In genomic region chr5:100165309-100165708, GRCh38 we compare ENCODE assay signal across 14 cellular contexts.
DNase-seq lines count a peak whose midpoint lies in the region; ATAC-seq lines count a peak whose summit lies in the region.
"Had no signal": no experiment of that assay in that cellular context is flagged by ENCODE, and none has a peak within 500 bp of the region (broad histone marks: within the 10 kb centered on the region; RNA-seq: fewer than 3 reads in every experiment).

No MANE protein-coding gene starts in this region.

- no peak overlapping the region for H3K27ac Mint-ChIP-seq in activated CD4-positive, alpha-beta T cell treated with anti-CD3 and anti-CD28 coated beads for 36 hours
- H3K27ac Mint-ChIP-seq: activated CD4-positive, alpha-beta memory T cell treated with anti-CD3 and anti-CD28 coated beads for 36 hours; B cell had no signal

- H3K9me3 Mint-ChIP-seq in activated CD4-positive, alpha-beta T cell treated with anti-CD3 and anti-CD28 coated beads for 36 hours (ENCODE audit: low read depth), result peaks cover 10% of the 10 kb centered on the region

- ATAC-seq in GM18511 (IDR thresholded peaks at IDR 0.05; ENCODE audit: unreplicated experiment) (peak; percentile 100), GM21367 (IDR thresholded peaks at IDR 0.05; ENCODE audit: unreplicated experiment) (peak; percentile 100), HG02970 (IDR thresholded peaks at IDR 0.05; ENCODE audit: low FRiP score, unreplicated experiment) (peak; percentile 100), HG03571 (IDR thresholded peaks at IDR 0.05; ENCODE audit: unreplicated experiment) (peak; percentile 100)
- no peak for ATAC-seq in activated CD4-positive, alpha-beta T cell treated with anti-CD3 and anti-CD28 coated beads for 36 hours
- ATAC-seq: gastroesophageal sphincter, left cardiac atrium had no signal

- H3K27me3 Mint-ChIP-seq in activated CD4-positive, alpha-beta T cell treated with anti-CD3 and anti-CD28 coated beads for 36 hours, result no peaks in the 10 kb centered on the region
- H3K27me3 Mint-ChIP-seq: activated CD4-positive, alpha-beta memory T cell treated with anti-CD3 and anti-CD28 coated beads for 36 hours; B cell had no signal

- no peak overlapping the region for H3K4me3 Mint-ChIP-seq in activated CD4-positive, alpha-beta T cell treated with anti-CD3 and anti-CD28 coated beads for 36 hours
- H3K4me3 Mint-ChIP-seq: activated CD4-positive, alpha-beta memory T cell treated with anti-CD3 and anti-CD28 coated beads for 36 hours; B cell had no signal

- no peaks in the 10 kb centered on the region for H3K4me1 Mint-ChIP-seq in activated CD4-positive, alpha-beta T cell treated with anti-CD3 and anti-CD28 coated beads for 36 hours
- H3K4me1 Mint-ChIP-seq: B cell had no signal

- POLR2A ChIA-PET in activated CD4-positive, alpha-beta T cell treated with anti-CD3 and anti-CD28 coated beads for 36 hours (lab: Charles Lee), result no interaction called here

- H3K36me3 Mint-ChIP-seq in activated CD4-positive, alpha-beta T cell treated with anti-CD3 and anti-CD28 coated beads for 36 hours (ENCODE audit: low read depth), result no peaks in the 10 kb centered on the region
- H3K36me3 Mint-ChIP-seq: activated CD4-positive, alpha-beta memory T cell treated with anti-CD3 and anti-CD28 coated beads for 36 hours had no signal

- CTCF ChIA-PET in activated CD4-positive, alpha-beta T cell treated with anti-CD3 and anti-CD28 coated beads for 36 hours (lab: Charles Lee), result no interaction called here

- no peak for DNase-seq in activated CD4-positive, alpha-beta T cell treated with anti-CD3 and anti-CD28 coated beads for 36 hours
- no peak for DNase-seq in NCI-H1694 treated with DMSO at 0.1 percent for 48 hours (lab: John Stamatoyannopoulos, UW)
- DNase-seq in C1 segment of cervical spinal cord (lab: John Stamatoyannopoulos, UW), result no peak
- no peak for DNase-seq in SW480 (ENCODE audit: low spot score)
- DNase-seq: activated CD4-positive, alpha-beta memory T cell treated with anti-CD3 and anti-CD28 coated beads for 36 hours; GDM1; left cardiac atrium; NCI-H69 had no signal

- intact Hi-C loops in activated CD4-positive, alpha-beta T cell treated with anti-CD3 and anti-CD28 coated beads for 36 hours (cut with DNase I, micrococcal nuclease), result no loop called here
